ENCODE assay signal across 8 cellular contexts in the genomic region with DNA sequence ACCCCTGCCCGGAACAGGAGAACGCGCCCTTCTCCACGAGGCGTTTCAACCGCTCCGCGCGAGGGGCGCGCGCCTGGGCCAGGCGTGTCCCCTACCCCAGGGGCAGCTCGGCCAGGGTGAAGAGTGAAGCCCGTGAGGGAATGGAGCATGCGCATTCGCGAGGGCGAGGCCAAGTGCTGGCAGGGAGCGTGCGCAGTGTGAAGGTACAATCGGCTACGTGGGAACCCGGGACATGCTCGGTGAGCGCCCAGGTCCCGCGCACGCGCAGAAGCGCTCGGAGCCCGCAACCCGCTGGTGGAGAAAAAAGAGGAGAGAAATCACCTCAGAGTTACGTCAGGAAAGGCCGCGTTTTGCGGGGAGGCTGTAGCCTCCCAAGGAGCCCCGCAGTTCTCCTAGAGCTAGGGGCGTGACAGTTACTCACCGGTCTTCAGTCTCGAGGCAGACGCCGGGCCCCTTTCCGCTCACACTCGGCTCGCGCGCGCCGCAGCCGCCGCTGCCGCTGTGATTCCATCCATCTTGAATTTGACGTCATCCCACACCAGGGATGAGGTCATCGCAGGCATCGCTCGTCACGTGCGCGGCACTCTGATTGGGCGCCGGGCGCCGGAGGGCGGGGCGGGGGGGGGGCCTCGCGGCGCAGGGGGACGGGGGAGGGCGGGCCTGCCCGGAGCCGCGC.
DNase-seq lines count a peak whose midpoint lies in the region; ATAC-seq lines count a peak whose summit lies in the region.

TSS of gene ZBTB21 (minus strand) at position 530 of the 676 bp plus-strand sequence. CDS start 16,265 bp downstream, outside the sequence.

- DNase-seq in AG08396 (ENCODE audit: low spot score) (peak; percentile 99), NCI-H446 treated with DMSO at 0.1 percent for 48 hours (lab: John Stamatoyannopoulos, UW) (peak; percentile 96), cerebellar cortex (ENCODE audit: low spot score) (peak; percentile 97), islet precursor cell (peak; percentile 99)
- peak; percentile 94 to 98 (median 97) for DNase-seq in stimulated activated CD4-positive, alpha-beta T cell treated with anti-CD3 and anti-CD28 coated beads, Interleukin-12 subunit alpha, Interleukin-12 subunit beta, amount 100 ng/mL, for 48 hours (ENCODE audit: low read depth in 2 of 3, low spot score in 1 of 3)

- ATAC-seq in GM19025 (IDR thresholded peaks at IDR 0.05; ENCODE audit: low read depth, unreplicated experiment), result peak; percentile 70
- peak; percentile 62 for ATAC-seq in HG03342 (IDR thresholded peaks at IDR 0.05; ENCODE audit: unreplicated experiment)
- ATAC-seq in activated CD4-positive, CD25-positive, alpha-beta regulatory T cell treated with anti-CD3 and anti-CD28 coated beads, Interleukin-2, amount 50 U/mL, for 24 hours, result peak; percentile 82 to 84

Comparison
In these comparisons a context has a peak if more than half of its experiments do, and no peak if none do; other contexts are left out.
1. Peak in every context shown above with its lines: DNase-seq and ATAC-seq.